18 cellular contexts compared by ENCODE assay signal in genomic region chr6:149111556-149112115, GRCh38.
DNase-seq lines count a peak whose midpoint lies in the region; ATAC-seq and TF ChIP-seq lines count a peak whose summit lies in the region.
"Had no signal": no experiment of that assay in that cellular context is flagged by ENCODE, and none has a peak within 500 bp of the region (broad histone marks: within the 10 kb centered on the region; RNA-seq: fewer than 3 reads in every experiment).

No MANE protein-coding gene starts in this region.

- TF ChIP-seq POLR2A in spleen (IDR thresholded peaks at IDR 0.05) = no peak

- CTCF ChIA-PET in activated CD8-positive, alpha-beta memory T cell treated with anti-CD3 and anti-CD28 coated beads, Interleukin-2, amount 10 ng/mL, durations not matched to agents 7 days and 5 days (lab: Charles Lee) = interaction anchor here (0.8 to 1.3 kb wide), 3 partner anchors 17 to 26 kb away, joined by 3 to 6 read pairs (median 3); no protein-coding TSS in a partner anchor

- peaks cover 64% of the 10 kb centered on the region for H3K4me1 Mint-ChIP-seq in activated CD8-positive, alpha-beta memory T cell treated with anti-CD3 and anti-CD28 coated beads, Interleukin-2, amount 10 ng/mL, durations not matched to agents 7 days and 5 days

- H3K4me1 ChIP-seq in spleen = peaks cover 0 to 33% (median 19%) of the 10 kb centered on the region in 6 donors
- H3K4me1 ChIP-seq: pancreas had no signal

- H3K4me3 Mint-ChIP-seq in activated CD8-positive, alpha-beta memory T cell treated with anti-CD3 and anti-CD28 coated beads, Interleukin-2, amount 10 ng/mL, durations not matched to agents 7 days and 5 days = no peak overlapping the region
- H3K4me3 Mint-ChIP-seq: activated CD4-positive, alpha-beta memory T cell treated with anti-CD3 and anti-CD28 coated beads for 36 hours; activated naive CD4-positive, alpha-beta T cell treated with anti-CD3 and anti-CD28 coated beads for 36 hours; immature natural killer cell had no signal

- ATAC-seq in activated CD8-positive, alpha-beta memory T cell treated with anti-CD3 and anti-CD28 coated beads, Interleukin-2, amount 10 ng/mL, durations not matched to agents 7 days and 5 days = no peak
- ATAC-seq in GM21723 (IDR thresholded peaks at IDR 0.05; ENCODE audit: unreplicated experiment) (peak; percentile 67), GM18502 (IDR thresholded peaks at IDR 0.05; ENCODE audit: poor library complexity, unreplicated experiment) (no peak), HG03196 (IDR thresholded peaks at IDR 0.05; ENCODE audit: unreplicated experiment) (no peak)

- intact Hi-C loops in spleen (cut with DNase I; ENCODE audit: low total_unique reads) = no loop called here

- H3K9me3 Mint-ChIP-seq in activated CD8-positive, alpha-beta memory T cell treated with anti-CD3 and anti-CD28 coated beads, Interleukin-2, amount 10 ng/mL, durations not matched to agents 7 days and 5 days (ENCODE audit: low read depth) = no peaks in the 10 kb centered on the region
- H3K9me3 Mint-ChIP-seq: activated naive CD4-positive, alpha-beta T cell treated with anti-CD3 and anti-CD28 coated beads for 36 hours had no signal

- DNase-seq in activated CD8-positive, alpha-beta memory T cell treated with anti-CD3 and anti-CD28 coated beads, Interleukin-2, amount 10 ng/mL, durations not matched to agents 7 days and 5 days = no peak
- DNase-seq in activated CD8-positive, alpha-beta memory T cell treated with anti-CD3 and anti-CD28 coated beads, Interleukin-2, amount 50 U/mL, for 48 hours = no peak
- DNase-seq in NAMALWA (ENCODE audit: low spot score) (peak; percentile 58), spleen (no peak), NCI-H446 treated with DMSO at 0.1 percent for 48 hours (lab: John Stamatoyannopoulos, UW) (no peak)
- DNase-seq: ACHN; activated CD4-positive, alpha-beta memory T cell treated with anti-CD3 and anti-CD28 coated beads for 36 hours; activated naive CD4-positive, alpha-beta T cell treated with anti-CD3 and anti-CD28 coated beads for 36 hours; foreskin melanocyte; immature natural killer cell; NCI-H2171; pancreas; PC-9; stimulated activated CD8-positive, alpha-beta memory T cell treated with anti-CD3 and anti-CD28 coated beads, Interleukin-4, amount 100 ng/mL, for 48 hours had no signal

- peak overlapping the region in 5 of 8 donors; percentile 8 to 60 (median 40) for H3K27ac ChIP-seq in spleen
- H3K27ac ChIP-seq: HL-60, pancreas, PC-9 had no signal

- H3K27me3 Mint-ChIP-seq in activated CD8-positive, alpha-beta memory T cell treated with anti-CD3 and anti-CD28 coated beads, Interleukin-2, amount 10 ng/mL, durations not matched to agents 7 days and 5 days = no peaks in the 10 kb centered on the region
- H3K27me3 Mint-ChIP-seq: activated CD4-positive, alpha-beta memory T cell treated with anti-CD3 and anti-CD28 coated beads for 36 hours had no signal

- WGBS in spleen, 5 donors = 44 to 67% (median 53%) methylated on average over 2 of the region's 2 CpGs

- H3K27ac Mint-ChIP-seq in activated CD8-positive, alpha-beta memory T cell treated with anti-CD3 and anti-CD28 coated beads, Interleukin-2, amount 10 ng/mL, durations not matched to agents 7 days and 5 days = peak overlapping the region; percentile 84
- H3K27ac Mint-ChIP-seq: activated naive CD4-positive, alpha-beta T cell treated with anti-CD3 and anti-CD28 coated beads for 36 hours had no signal

- H3K36me3 Mint-ChIP-seq in activated CD8-positive, alpha-beta memory T cell treated with anti-CD3 and anti-CD28 coated beads, Interleukin-2, amount 10 ng/mL, durations not matched to agents 7 days and 5 days = peaks cover 45% of the 10 kb centered on the region
- H3K36me3 Mint-ChIP-seq: immature natural killer cell had no signal

- H3K27me3 ChIP-seq in spleen (replicated peaks in 1 of 7) = no peaks in the 10 kb centered on the region
- H3K27me3 ChIP-seq: pancreas had no signal

- H3K9me3 ChIP-seq in spleen = peaks cover 0 to 7% (median 0%) of the 10 kb centered on the region in 8 donors
- H3K9me3 ChIP-seq: pancreas had no signal

- no peak overlapping the region for H3K4me3 ChIP-seq in spleen
- H3K4me3 ChIP-seq: pancreas, PC-9 had no signal

- TF ChIP-seq CTCF in spleen (IDR thresholded peaks at IDR 0.05 in 8 of 11, conservative IDR thresholded peaks at IDR 0.05 in 3 of 11) = no peak

- H3K36me3 ChIP-seq in spleen = no peaks in the 10 kb centered on the region
- H3K36me3 ChIP-seq: pancreas had no signal
